Comparison of ENCODE assay signal across 26 cellular contexts in the genomic region with DNA sequence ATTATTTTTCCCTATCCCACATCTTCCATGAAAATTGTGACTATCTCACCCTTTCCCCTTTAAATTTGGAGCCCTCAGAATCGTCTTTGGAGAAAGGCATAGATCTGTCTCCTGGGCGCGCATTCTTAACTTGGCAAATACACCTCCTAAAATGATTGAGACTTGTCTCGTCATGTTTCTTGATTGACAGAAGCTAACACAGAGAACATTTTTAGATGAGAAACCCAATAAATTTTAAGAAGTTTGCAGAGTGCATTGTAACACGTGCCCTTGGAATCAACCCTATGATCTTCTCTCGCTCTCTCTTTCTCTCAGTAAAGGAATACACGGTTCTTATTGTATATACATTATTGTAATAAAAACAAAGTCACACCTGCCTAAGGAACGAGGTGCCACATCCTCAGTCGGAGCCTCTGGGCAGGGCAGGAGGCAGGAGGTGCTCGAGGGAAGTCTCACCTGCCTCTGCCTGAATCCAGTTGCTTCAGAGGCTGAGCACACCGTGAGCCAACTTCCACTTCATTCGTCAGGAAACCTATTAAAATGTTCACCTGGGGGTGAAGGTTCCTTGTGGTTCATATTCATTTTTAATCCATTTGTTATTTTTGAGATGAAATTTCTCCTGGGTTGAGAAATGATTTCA.
"Had no signal": no experiment of that assay in that cellular context is flagged by ENCODE, and none has a peak within 500 bp of the region (broad histone marks: within the 10 kb centered on the region; RNA-seq: fewer than 3 reads in every experiment).

No MANE protein-coding gene starts in this region.

- H3K4me1 Mint-ChIP-seq: activated CD4-positive, alpha-beta memory T cell treated with anti-CD3 and anti-CD28 coated beads, Interleukin-2, amount 10 ng/mL, durations not matched to agents 7 days and 5 days; activated CD4-positive, alpha-beta T cell treated with anti-CD3 and anti-CD28 coated beads, Interleukin-2, amount 10 ng/mL, durations not matched to agents 7 days and 5 days; activated naive CD4-positive, alpha-beta T cell treated with anti-CD3 and anti-CD28 coated beads, Interleukin-2, amount 50 U/mL, for 24 hours; activated naive CD8-positive, alpha-beta T cell treated with anti-CD3 and anti-CD28 coated beads, Interleukin-2, amount 50 U/mL, for 24 hours; central memory CD8-positive, alpha-beta T cell; naive B cell; stimulated activated effector memory CD8-positive, alpha-beta T cell treated with anti-CD3 and anti-CD28 coated beads, Interleukin-12 subunit alpha, Interleukin-12 subunit beta, amount 100 ng/mL, for 72 hours; stimulated activated naive CD8-positive, alpha-beta T cell treated with anti-CD3 and anti-CD28 coated beads, Interleukin-15, amount 100 ng/mL, for 72 hours had no signal

- H3K4me1 ChIP-seq: heart right ventricle, right lobe of liver, upper lobe of right lung had no signal

- H3K36me3 ChIP-seq: heart right ventricle, ovary, right lobe of liver, tibial artery, upper lobe of right lung, WERI-Rb-1 had no signal

- H3K27me3 ChIP-seq: ovary, right lobe of liver, tibial artery, upper lobe of right lung had no signal

- H3K27ac Mint-ChIP-seq: activated CD4-positive, alpha-beta memory T cell treated with anti-CD3 and anti-CD28 coated beads, Interleukin-2, amount 10 ng/mL, durations not matched to agents 7 days and 5 days; activated CD4-positive, alpha-beta T cell treated with anti-CD3 and anti-CD28 coated beads, Interleukin-2, amount 10 ng/mL, durations not matched to agents 7 days and 5 days; activated naive CD4-positive, alpha-beta T cell treated with anti-CD3 and anti-CD28 coated beads, Interleukin-2, amount 50 U/mL, for 24 hours; activated naive CD8-positive, alpha-beta T cell treated with anti-CD3 and anti-CD28 coated beads, Interleukin-2, amount 50 U/mL, for 24 hours; activated T-helper 2 cell treated with anti-CD3 and anti-CD28 coated beads, Interferon-gamma antibody, Interleukin-2, Interleukin-4, amounts not matched to agents 10 μg/mL and 5 μg/mL and 100 μg/mL, durations not matched to agents 14 hours and 24 hours and 36 hours; dendritic cell treated with granulocyte-macrophage colony-stimulating factor and Interleukin-4, amounts not matched to agents 40 ng/mL and 50 ng/mL, for 4 days; mesothelial cell of epicardium; naive B cell; progenitor cell of endocrine pancreas; stimulated activated effector memory CD8-positive, alpha-beta T cell treated with anti-CD3 and anti-CD28 coated beads, Interleukin-12 subunit alpha, Interleukin-12 subunit beta, amount 100 ng/mL, for 72 hours; stimulated activated naive CD8-positive, alpha-beta T cell treated with anti-CD3 and anti-CD28 coated beads, Interleukin-15, amount 100 ng/mL, for 72 hours; T-helper 1 cell treated with Interleukin-12 subunit alpha and Interleukin-12 subunit beta and Interleukin-4 antibody, amounts not matched to agents 30 μg/mL and 1 μg/mL, for 36 hours had no signal

- H3K27me3 Mint-ChIP-seq: activated CD4-positive, alpha-beta memory T cell treated with anti-CD3 and anti-CD28 coated beads, Interleukin-2, amount 10 ng/mL, durations not matched to agents 7 days and 5 days; activated naive CD8-positive, alpha-beta T cell treated with anti-CD3 and anti-CD28 coated beads, Interleukin-2, amount 50 U/mL, for 24 hours; dendritic cell treated with granulocyte-macrophage colony-stimulating factor and Interleukin-4, amounts not matched to agents 40 ng/mL and 50 ng/mL, for 4 days had no signal

- H3K9me3 Mint-ChIP-seq: activated CD4-positive, alpha-beta memory T cell treated with anti-CD3 and anti-CD28 coated beads, Interleukin-2, amount 10 ng/mL, durations not matched to agents 7 days and 5 days; activated CD4-positive, alpha-beta T cell treated with anti-CD3 and anti-CD28 coated beads, Interleukin-2, amount 10 ng/mL, durations not matched to agents 7 days and 5 days; activated naive CD4-positive, alpha-beta T cell treated with anti-CD3 and anti-CD28 coated beads, Interleukin-2, amount 50 U/mL, for 24 hours; activated naive CD8-positive, alpha-beta T cell treated with anti-CD3 and anti-CD28 coated beads, Interleukin-2, amount 50 U/mL, for 24 hours; activated T-cell treated with anti-CD3 and anti-CD28 coated beads, Interleukin-2, amount 50 U/mL, for 4 hours; activated T-helper 2 cell treated with anti-CD3 and anti-CD28 coated beads, Interferon-gamma antibody, Interleukin-2, Interleukin-4, amounts not matched to agents 10 μg/mL and 5 μg/mL and 100 μg/mL, durations not matched to agents 14 hours and 24 hours and 36 hours; central memory CD8-positive, alpha-beta T cell; stimulated activated effector memory CD8-positive, alpha-beta T cell treated with anti-CD3 and anti-CD28 coated beads, Interleukin-12 subunit alpha, Interleukin-12 subunit beta, amount 100 ng/mL, for 72 hours; stimulated activated naive CD8-positive, alpha-beta T cell treated with anti-CD3 and anti-CD28 coated beads, Interleukin-15, amount 100 ng/mL, for 72 hours; T-helper 1 cell treated with Interleukin-12 subunit alpha and Interleukin-12 subunit beta and Interleukin-4 antibody, amounts not matched to agents 30 μg/mL and 1 μg/mL, for 36 hours had no signal

- ATAC-seq: activated CD4-positive, CD25-positive, alpha-beta regulatory T cell treated with anti-CD3 and anti-CD28 coated beads, Interleukin-2, amount 50 U/mL, for 24 hours; activated naive CD8-positive, alpha-beta T cell treated with anti-CD3 and anti-CD28 coated beads, Interleukin-2, amount 50 U/mL, for 24 hours; activated T-cell treated with anti-CD3 and anti-CD28 coated beads, Interleukin-2, amount 50 U/mL, for 4 hours; right lobe of liver; stimulated activated effector memory CD8-positive, alpha-beta T cell treated with anti-CD3 and anti-CD28 coated beads, Interleukin-12 subunit alpha, Interleukin-12 subunit beta, amount 100 ng/mL, for 72 hours; stimulated activated naive CD8-positive, alpha-beta T cell treated with anti-CD3 and anti-CD28 coated beads, Interleukin-15, amount 100 ng/mL, for 72 hours; upper lobe of right lung had no signal

- H3K36me3 Mint-ChIP-seq: activated naive CD4-positive, alpha-beta T cell treated with anti-CD3 and anti-CD28 coated beads, Interleukin-2, amount 50 U/mL, for 24 hours; mesothelial cell of epicardium; naive B cell; stimulated activated effector memory CD8-positive, alpha-beta T cell treated with anti-CD3 and anti-CD28 coated beads, Interleukin-12 subunit alpha, Interleukin-12 subunit beta, amount 100 ng/mL, for 72 hours had no signal

- H3K9me3 ChIP-seq: ovary, right lobe of liver, upper lobe of right lung had no signal

- H3K4me3 ChIP-seq: heart right ventricle, ovary, right lobe of liver, tibial artery, upper lobe of right lung had no signal

- DNase-seq: activated CD4-positive, alpha-beta memory T cell treated with anti-CD3 and anti-CD28 coated beads, Interleukin-2, amount 10 ng/mL, durations not matched to agents 7 days and 5 days; activated CD4-positive, alpha-beta T cell treated with anti-CD3 and anti-CD28 coated beads, Interleukin-2, amount 10 ng/mL, durations not matched to agents 7 days and 5 days; activated naive CD8-positive, alpha-beta T cell treated with anti-CD3 and anti-CD28 coated beads, Interleukin-2, amount 50 U/mL, for 24 hours; activated T-cell treated with anti-CD3 and anti-CD28 coated beads, Interleukin-2, amount 50 U/mL, for 4 hours; heart right ventricle; left cardiac atrium; left ventricle myocardium superior; naive B cell; ovary; right lobe of liver; stimulated activated CD4-positive, alpha-beta T cell treated with anti-CD3 and anti-CD28 coated beads, Interleukin-4, amount 100 ng/mL, for 24 hours; stimulated activated naive CD8-positive, alpha-beta T cell treated with anti-CD3 and anti-CD28 coated beads, Interleukin-15, amount 100 ng/mL, for 72 hours; SW 1271; T-helper 9 cell; tibial artery; upper lobe of right lung; WERI-Rb-1 had no signal

- H3K4me3 Mint-ChIP-seq: activated CD4-positive, alpha-beta memory T cell treated with anti-CD3 and anti-CD28 coated beads, Interleukin-2, amount 10 ng/mL, durations not matched to agents 7 days and 5 days; activated CD4-positive, alpha-beta T cell treated with anti-CD3 and anti-CD28 coated beads, Interleukin-2, amount 10 ng/mL, durations not matched to agents 7 days and 5 days; activated naive CD4-positive, alpha-beta T cell treated with anti-CD3 and anti-CD28 coated beads, Interleukin-2, amount 50 U/mL, for 24 hours; activated naive CD8-positive, alpha-beta T cell treated with anti-CD3 and anti-CD28 coated beads, Interleukin-2, amount 50 U/mL, for 24 hours; activated T-cell treated with anti-CD3 and anti-CD28 coated beads, Interleukin-2, amount 50 U/mL, for 4 hours; central memory CD8-positive, alpha-beta T cell; dendritic cell treated with granulocyte-macrophage colony-stimulating factor and Interleukin-4, amounts not matched to agents 40 ng/mL and 50 ng/mL, for 4 days; mesothelial cell of epicardium; naive B cell; stimulated activated effector memory CD8-positive, alpha-beta T cell treated with anti-CD3 and anti-CD28 coated beads, Interleukin-12 subunit alpha, Interleukin-12 subunit beta, amount 100 ng/mL, for 72 hours; stimulated activated naive CD8-positive, alpha-beta T cell treated with anti-CD3 and anti-CD28 coated beads, Interleukin-15, amount 100 ng/mL, for 72 hours; T-helper 1 cell treated with Interleukin-12 subunit alpha and Interleukin-12 subunit beta and Interleukin-4 antibody, amounts not matched to agents 30 μg/mL and 1 μg/mL, for 36 hours had no signal

- H3K27ac ChIP-seq: ovary, right lobe of liver, tibial artery, upper lobe of right lung, WERI-Rb-1 had no signal
